Comparison of ENCODE assay signal across 21 cellular contexts in the genomic region with DNA sequence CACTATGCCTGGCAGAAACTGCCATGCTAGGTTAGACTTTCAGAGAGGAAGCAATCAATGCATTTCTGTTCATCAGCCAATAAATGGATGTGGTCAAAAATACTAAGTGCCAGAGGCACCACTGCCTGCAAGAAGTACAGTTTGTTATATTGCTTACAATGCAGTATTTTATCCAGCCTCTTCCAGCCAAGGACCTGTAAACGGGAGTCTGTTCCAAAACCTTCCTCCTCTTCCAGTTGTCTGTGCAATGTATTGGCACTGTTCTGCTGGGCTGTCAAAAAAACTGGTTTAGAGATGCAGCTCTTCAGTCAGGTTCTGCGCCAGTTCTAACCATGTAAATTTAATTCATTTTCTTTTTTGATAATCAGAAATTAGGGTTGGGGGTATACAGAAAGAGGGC.
A peak's percentile ranks its signal among the peaks of the same experiment; 100 is the strongest.
DNase-seq lines count a peak whose midpoint lies in the region; ATAC-seq and TF ChIP-seq lines count a peak whose summit lies in the region.
"Had no signal": no experiment of that assay in that cellular context is flagged by ENCODE, and none has a peak within 500 bp of the region (broad histone marks: within the 10 kb centered on the region; RNA-seq: fewer than 3 reads in every experiment).

No MANE protein-coding gene starts in this region.

- DNase-seq in HL-60 (ENCODE audit: low read depth in 1 of 2, low spot score in 1 of 2) (no peak), T-helper 17 cell (no peak), nephron progenitor cell (no peak), gastrocnemius medialis (no peak), PC-9 (no peak), MM.1S (no peak)
- no peak for DNase-seq in activated T-helper 2 cell treated with anti-CD3 and anti-CD28 coated beads, Interferon-gamma antibody, Interleukin-2, Interleukin-4, amounts not matched to agents 10 μg/mL and 5 μg/mL and 100 μg/mL, durations not matched to agents 14 hours and 24 hours and 36 hours (ENCODE audit: low spot score)
- DNase-seq: C1 segment of cervical spinal cord; CD8-positive, alpha-beta T cell; DMS 273 treated with DMSO at 0.1 percent for 48 hours; DMS79; EL; GF-D8; H9; HFFc6; MG63; NCI-H2029; NCI-H69; Peyer's patch; SHP77 treated with DMSO at 0.1 percent for 48 hours had no signal

- H3K9me3 Mint-ChIP-seq in nephron progenitor cell, result no peaks in the 10 kb centered on the region
- H3K9me3 Mint-ChIP-seq in activated T-helper 2 cell treated with anti-CD3 and anti-CD28 coated beads, Interferon-gamma antibody, Interleukin-2, Interleukin-4, amounts not matched to agents 10 μg/mL and 5 μg/mL and 100 μg/mL, durations not matched to agents 14 hours and 24 hours and 36 hours, result no peaks in the 10 kb centered on the region
- H3K9me3 Mint-ChIP-seq: CD8-positive, alpha-beta T cell; GM23338; H9; HFFc6 had no signal

- BruUV-seq in PC-9 (replicated peaks; lab: Mats Ljungman, UMichigan), result no TSS peak

- intact Hi-C loops in gastrocnemius medialis (cut with DNase I; ENCODE audit: low total_unique reads), result no loop called here
- intact Hi-C loops in activated T-helper 2 cell treated with anti-CD3 and anti-CD28 coated beads, Interferon-gamma antibody, Interleukin-2, Interleukin-4, amounts not matched to agents 10 μg/mL and 5 μg/mL and 100 μg/mL, durations not matched to agents 14 hours and 24 hours and 36 hours (cut with micrococcal nuclease), result no loop called here
- intact Hi-C loops in PC-9 (cut with micrococcal nuclease; ENCODE audit: unreplicated experiment), result no loop called here

- no peak for TF ChIP-seq POLR2A in gastrocnemius medialis (IDR thresholded peaks at IDR 0.05)

- TF ChIP-seq CTCF in HL-60 (IDR thresholded peaks at IDR 0.05; ENCODE audit: insufficient read depth, low read length) (no peak), nephron progenitor cell (IDR thresholded peaks at IDR 0.05) (no peak), gastrocnemius medialis (IDR thresholded peaks at IDR 0.05 in 4 of 5, conservative IDR thresholded peaks at IDR 0.05 in 1 of 5) (no peak), PC-9 (conservative IDR thresholded peaks at IDR 0.05) (no peak), MM.1S (IDR thresholded peaks at IDR 0.05; ENCODE audit: low read length) (no peak)

- H3K79me2 ChIP-seq in PC-9 (ENCODE audit: low read depth) (0 out of 2 replicates have a peak, but pooled peaks cover 3% of the 10 kb centered on the region), MM.1S (ENCODE audit: low read length) (no peaks in the 10 kb centered on the region)

- H3K4me3 ChIP-seq in HL-60 (replicated peaks; ENCODE audit: insufficient read depth, low read length) (no peak overlapping the region), gastrocnemius medialis (no peak overlapping the region), PC-9 (no peak overlapping the region), MM.1S (ENCODE audit: low read length) (no peak overlapping the region)
- H3K4me3 ChIP-seq: GM23338, MG63, Peyer's patch had no signal

- ATAC-seq in T-helper 17 cell (no peak), gastrocnemius medialis (peak in 1 of 2 donors; percentile 40)
- ATAC-seq: CD8-positive, alpha-beta T cell; GM23338 had no signal

- H3K9me3 ChIP-seq in T-helper 17 cell (ENCODE audit: control insufficient read depth, low read length, poor library complexity, severe bottlenecking), result no peaks in the 10 kb centered on the region
- no peaks in the 10 kb centered on the region for H3K9me3 ChIP-seq in gastrocnemius medialis
- no peaks in the 10 kb centered on the region for H3K9me3 ChIP-seq in PC-9 (ENCODE audit: insufficient read depth, low read depth)
- no peaks in the 10 kb centered on the region for H3K9me3 ChIP-seq in MM.1S (replicated peaks; ENCODE audit: insufficient read depth, low read length)
- H3K9me3 ChIP-seq: MG63, Peyer's patch had no signal

- H3K4me3 Mint-ChIP-seq in T-helper 17 cell, result no peak overlapping the region
- H3K4me3 Mint-ChIP-seq in nephron progenitor cell, result no peak overlapping the region
- H3K4me3 Mint-ChIP-seq in activated T-helper 2 cell treated with anti-CD3 and anti-CD28 coated beads, Interferon-gamma antibody, Interleukin-2, Interleukin-4, amounts not matched to agents 10 μg/mL and 5 μg/mL and 100 μg/mL, durations not matched to agents 14 hours and 24 hours and 36 hours (ENCODE audit: low read depth), result no peak overlapping the region
- H3K4me3 Mint-ChIP-seq: CD8-positive, alpha-beta T cell; GM23338; H9; HFFc6 had no signal

- H3K4me1 Mint-ChIP-seq in T-helper 17 cell, result peaks cover 7% of the 10 kb centered on the region
- no peaks in the 10 kb centered on the region for H3K4me1 Mint-ChIP-seq in nephron progenitor cell
- H3K4me1 Mint-ChIP-seq in activated T-helper 2 cell treated with anti-CD3 and anti-CD28 coated beads, Interferon-gamma antibody, Interleukin-2, Interleukin-4, amounts not matched to agents 10 μg/mL and 5 μg/mL and 100 μg/mL, durations not matched to agents 14 hours and 24 hours and 36 hours (ENCODE audit: low read depth), result peaks cover 33% of the 10 kb centered on the region

- peaks cover 37 to 71% of the 10 kb centered on the region in 2 donors for H3K4me1 ChIP-seq in gastrocnemius medialis
- H3K4me1 ChIP-seq in PC-9 (replicated peaks; ENCODE audit: insufficient read depth), result no peaks in the 10 kb centered on the region
- no peaks in the 10 kb centered on the region for H3K4me1 ChIP-seq in MM.1S (ENCODE audit: low read length)
- H3K4me1 ChIP-seq: Peyer's patch had no signal

- H3K27ac Mint-ChIP-seq in T-helper 17 cell (peak overlapping the region; percentile 47), nephron progenitor cell (peak overlapping the region; percentile 53)
- H3K27ac Mint-ChIP-seq in activated T-helper 2 cell treated with anti-CD3 and anti-CD28 coated beads, Interferon-gamma antibody, Interleukin-2, Interleukin-4, amounts not matched to agents 10 μg/mL and 5 μg/mL and 100 μg/mL, durations not matched to agents 14 hours and 24 hours and 36 hours, result no peak overlapping the region
- H3K27ac Mint-ChIP-seq: CD8-positive, alpha-beta T cell; GM23338; HFFc6 had no signal

- in situ Hi-C loops in gastrocnemius medialis (cut with MboI; ENCODE audit: low sequenced_read_pairs in 4 of 4), result no loop called here

- H3K27me3 Mint-ChIP-seq in T-helper 17 cell (no peaks in the 10 kb centered on the region), nephron progenitor cell (ENCODE audit: low read depth, poor library complexity) (no peaks in the 10 kb centered on the region)
- H3K27me3 Mint-ChIP-seq in activated T-helper 2 cell treated with anti-CD3 and anti-CD28 coated beads, Interferon-gamma antibody, Interleukin-2, Interleukin-4, amounts not matched to agents 10 μg/mL and 5 μg/mL and 100 μg/mL, durations not matched to agents 14 hours and 24 hours and 36 hours (ENCODE audit: low read depth), result no peaks in the 10 kb centered on the region

- H3K27me3 ChIP-seq in HL-60 (ENCODE audit: insufficient read depth, poor library complexity, severe bottlenecking) (no peaks in the 10 kb centered on the region), gastrocnemius medialis (no peaks in the 10 kb centered on the region), PC-9 (ENCODE audit: insufficient read depth, low read depth) (no peaks in the 10 kb centered on the region), MM.1S (replicated peaks; ENCODE audit: insufficient read depth, low read length) (no peaks in the 10 kb centered on the region)
- H3K27me3 ChIP-seq: MG63, Peyer's patch had no signal

- peaks cover 9% of the 10 kb centered on the region; the same call in 1 of the 2 replicates for H4K20me1 ChIP-seq in PC-9 (ENCODE audit: insufficient read depth)
- no peaks in the 10 kb centered on the region for H4K20me1 ChIP-seq in MM.1S (ENCODE audit: insufficient read depth, low read length)

- H3K36me3 ChIP-seq in gastrocnemius medialis (no peaks in the 10 kb centered on the region), PC-9 (ENCODE audit: low read depth) (no peaks in the 10 kb centered on the region), MM.1S (replicated peaks; ENCODE audit: insufficient read depth, low read length) (no peaks in the 10 kb centered on the region)
- H3K36me3 ChIP-seq: MG63, Peyer's patch had no signal

- no peak overlapping the region for H3K9ac ChIP-seq in MM.1S (ENCODE audit: low read length)

- H3K27ac ChIP-seq in HL-60 (replicated peaks) (peak overlapping the region; percentile 57; the same call in 1 of the 2 replicates), gastrocnemius medialis (peak overlapping the region in 3 of 4 donors; percentile 30 to 70 (median 61)), PC-9 (no peak overlapping the region), MM.1S (ENCODE audit: low read length) (no peak overlapping the region)
- H3K27ac ChIP-seq: Peyer's patch had no signal

- H3K36me3 Mint-ChIP-seq in T-helper 17 cell (ENCODE audit: low read depth) (peaks cover 5% of the 10 kb centered on the region), nephron progenitor cell (ENCODE audit: low read depth) (peaks cover 11% of the 10 kb centered on the region)
- H3K36me3 Mint-ChIP-seq in activated T-helper 2 cell treated with anti-CD3 and anti-CD28 coated beads, Interferon-gamma antibody, Interleukin-2, Interleukin-4, amounts not matched to agents 10 μg/mL and 5 μg/mL and 100 μg/mL, durations not matched to agents 14 hours and 24 hours and 36 hours (ENCODE audit: low read depth), result peaks cover 17% of the 10 kb centered on the region

- CTCF ChIA-PET in PC-9 (lab: Charles Lee), result no interaction called here

- H3K4me2 ChIP-seq in PC-9 (no peak overlapping the region), MM.1S (ENCODE audit: low read depth, low read length) (no peak overlapping the region)
- H3K4me2 ChIP-seq: GM23338 had no signal

- no peak overlapping the region for H2AFZ ChIP-seq in PC-9
- no peak overlapping the region for H2AFZ ChIP-seq in MM.1S (ENCODE audit: low read length)
- H2AFZ ChIP-seq: GM23338 had no signal

- POLR2A ChIA-PET in PC-9 (lab: Charles Lee; ENCODE audit: unreplicated experiment), result no interaction called here

- H3K9me2 ChIP-seq in PC-9 (ENCODE audit: insufficient read depth) (no peaks in the 10 kb centered on the region), MM.1S (replicated peaks; ENCODE audit: insufficient read depth, low read length) (no peaks in the 10 kb centered on the region)

- H3F3A ChIP-seq in PC-9 (ENCODE audit: insufficient read depth, low read depth) (no peaks in the 10 kb centered on the region), MM.1S (ENCODE audit: insufficient read depth, low read length) (no peaks in the 10 kb centered on the region)

Comparison
In these comparisons a context has a peak if more than half of its experiments do, and no peak if none do; other contexts are left out.
1. H3K27ac ChIP-seq: peak in HL-60 (single experiment) and gastrocnemius medialis (3 of 4); none in PC-9 (single experiment) and MM.1S (single experiment).